Comparison of ENCODE assay signal across 26 cellular contexts in the genomic region with DNA sequence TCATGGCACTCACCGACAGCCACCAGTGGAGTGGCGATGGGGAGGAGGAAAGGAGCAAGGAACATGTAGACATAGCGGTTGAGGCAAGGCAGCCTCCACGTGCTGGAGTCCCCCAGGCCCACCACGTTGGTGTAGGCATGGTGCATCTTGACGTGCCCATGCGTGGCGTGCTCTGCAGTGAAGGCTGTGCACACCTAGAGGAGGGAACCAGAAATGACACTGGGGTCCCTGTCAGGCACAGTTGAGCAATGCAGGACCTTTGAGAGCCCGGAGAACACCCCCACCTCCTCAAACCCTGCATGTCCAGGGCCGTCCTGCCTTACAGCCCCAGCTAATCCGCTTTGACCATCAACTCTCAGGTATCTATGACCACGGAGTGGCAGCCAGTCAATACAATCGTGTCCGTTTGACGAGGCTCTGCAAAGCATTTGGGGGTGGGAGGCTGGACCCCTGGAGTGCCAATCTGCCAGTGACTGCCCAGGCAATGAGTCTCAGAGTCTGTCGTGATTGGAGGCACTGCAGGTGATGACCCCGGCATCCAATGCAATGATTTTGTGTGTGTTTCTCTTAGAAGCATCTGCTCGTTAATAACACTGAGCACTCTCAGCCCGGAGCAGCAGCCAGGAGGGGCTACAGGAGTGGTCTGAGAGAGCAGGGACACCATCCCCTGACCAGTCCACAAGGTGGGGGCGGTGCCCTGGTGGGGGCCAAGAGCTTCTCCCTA. TPM values are rescaled to one million over a fixed set of nuclear protein-coding genes. Genes with fewer than 3 reads are reported as not detected.
"Had no signal": no experiment of that assay in that cellular context is flagged by ENCODE, and none has a peak within 500 bp of the region (broad histone marks: within the 10 kb centered on the region; RNA-seq: fewer than 3 reads in every experiment).

No MANE protein-coding gene starts in this region.

- H3K36me3 ChIP-seq: heart left ventricle, neutrophil, right atrium auricular region, uterus had no signal

- H3K4me3 Mint-ChIP-seq: nephron had no signal

- H3K4me2 ChIP-seq: smooth muscle cell had no signal

- H3K4me3 ChIP-seq: coronary artery, dorsolateral prefrontal cortex, heart left ventricle, right atrium auricular region, smooth muscle cell, uterus had no signal

- ATAC-seq: esophagus mucosa, heart left ventricle, left colon had no signal

- H3K4me1 ChIP-seq: uterus had no signal

- H3K27ac Mint-ChIP-seq: nephron had no signal

- H3K4me1 Mint-ChIP-seq: naive B cell, nephron had no signal

- H3K27me3 ChIP-seq: dorsolateral prefrontal cortex, right atrium auricular region, uterus had no signal

- FAIRE-seq: endometrium, frontal cortex had no signal

- DNase-seq: dorsolateral prefrontal cortex; effector CD8-positive, alpha-beta T cell; hippocampal formation; left colon; mesendoderm; naive B cell; stimulated activated CD4-positive, alpha-beta T cell treated with anti-CD3 and anti-CD28 coated beads, Interleukin-2, amount 100 ng/mL, for 48 hours; stimulated activated naive CD4-positive, alpha-beta T cell treated with Interleukin-2 at 50 U/mL for 16 hours; trophoblast cell; uterus had no signal

- H3K27ac ChIP-seq: coronary artery, dorsolateral prefrontal cortex, heart left ventricle, neutrophil, right atrium auricular region, uterus had no signal

- H3K9me3 ChIP-seq: heart left ventricle, neutrophil, right atrium auricular region, uterus had no signal

RNA-seq across cellular contexts. Expression of a gene that starts 10.8 kb away (rescaled TPM):
- total RNA-seq: fibroblast of lung, glomerular endothelial cell, heart left ventricle, kidney epithelial cell, lung microvascular endothelial cell, osteocyte, pulmonary artery endothelial cell, right atrium auricular region, smooth muscle cell, uterus had no signal
- polyA plus RNA-seq: fibroblast of lung, heart left ventricle, smooth muscle cell had no signal

RNA-seq across cellular contexts. Expression of a gene that starts 23.0 kb away (rescaled TPM):
- total RNA-seq: esophagus mucosa, kidney epithelial cell had no signal

RNA-seq across cellular contexts. Expression of a gene that starts 40.4 kb away (rescaled TPM):
- total RNA-seq: fibroblast of lung, glomerular endothelial cell, heart left ventricle, kidney epithelial cell, lung microvascular endothelial cell, osteocyte, pulmonary artery endothelial cell had no signal
- polyA plus RNA-seq: fibroblast of lung, heart left ventricle, liver had no signal

RNA-seq across cellular contexts. Expression of a gene that starts 41.4 kb away (rescaled TPM):
- total RNA-seq: dorsolateral prefrontal cortex, fibroblast of lung, frontal cortex, glomerular endothelial cell, heart left ventricle, kidney epithelial cell, liver, lung microvascular endothelial cell, osteocyte, pulmonary artery endothelial cell, right atrium auricular region, smooth muscle cell had no signal
- polyA plus RNA-seq: fibroblast of lung, heart left ventricle, liver, smooth muscle cell had no signal
